Comparison of ENCODE assay signal across 12 cellular contexts in the genomic region with DNA sequence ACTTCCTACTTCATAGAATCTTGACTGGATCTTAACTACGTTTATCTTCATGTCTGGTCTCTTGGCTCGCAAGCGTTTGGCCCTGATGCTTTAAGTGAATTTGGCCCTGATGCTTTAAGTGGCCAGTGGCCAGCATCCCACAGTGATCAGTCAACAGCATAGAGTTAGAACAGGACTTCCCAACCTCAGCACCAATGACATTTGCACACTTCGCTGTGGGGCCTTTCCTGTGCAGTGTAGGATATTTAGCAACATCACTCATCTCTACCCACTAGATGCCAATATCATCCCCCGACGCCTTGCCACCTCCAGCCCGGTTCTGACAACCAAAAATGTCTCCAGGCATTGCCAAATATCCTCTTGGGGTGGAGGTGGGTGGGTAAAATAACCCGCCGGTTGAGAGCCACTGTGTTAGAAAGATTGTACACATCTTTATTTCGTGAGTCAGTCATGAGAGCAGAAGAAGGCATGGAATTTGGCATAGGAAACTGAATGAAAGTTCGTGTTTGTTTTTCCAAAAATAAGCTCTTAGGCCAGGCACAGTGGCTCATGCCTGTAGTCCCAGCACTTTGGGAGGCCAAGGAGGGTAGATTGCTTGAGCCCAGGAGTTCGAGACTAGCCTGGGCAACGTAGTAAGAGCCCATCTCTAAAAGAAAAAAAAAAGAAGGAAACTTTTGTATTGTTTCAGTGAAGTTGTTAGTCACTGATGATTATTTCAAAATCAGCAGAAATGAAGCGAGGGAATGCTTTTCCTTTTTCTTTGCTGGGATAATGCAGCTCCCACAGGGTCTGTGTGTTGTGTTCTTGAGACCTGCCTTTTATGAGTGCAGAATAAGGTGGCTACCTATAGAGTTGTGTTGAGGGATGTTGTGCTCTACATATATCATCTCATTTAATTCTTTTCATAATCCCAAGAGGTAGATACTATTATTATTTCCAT. TPM values are rescaled to one million over a fixed set of nuclear protein-coding genes. Genes with fewer than 3 reads are reported as not detected.
DNase-seq lines count a peak whose midpoint lies in the region; ATAC-seq and TF ChIP-seq lines count a peak whose summit lies in the region.
"Had no signal": no experiment of that assay in that cellular context is flagged by ENCODE, and none has a peak within 500 bp of the region (broad histone marks: within the 10 kb centered on the region; RNA-seq: fewer than 3 reads in every experiment).

No MANE protein-coding gene starts in this region.

- WGBS in mesenchymal stem cell = 93% methylated on average over 13 of the region's 14 CpGs

- CTCF ChIA-PET in AG04450 (lab: Charles Lee) = interaction anchor here (0.7 to 1.3 kb wide), 2 partner anchors 106 to 399 kb away, joined by 3 to 4 read pairs; no protein-coding TSS in a partner anchor

- POLR2A ChIA-PET in AG04450 (lab: Yijun Ruan, JAX) = interaction anchor here (1.0 kb wide), 3 partner anchors 11 to 25 kb away, joined by 3 to 7 read pairs (median 5); no protein-coding TSS in a partner anchor

- H3K14ac ChIP-seq in mesenchymal stem cell (ENCODE audit: low read length in 2 of 2) = no peak overlapping the region

- H3K27ac ChIP-seq in AG04450 (ENCODE audit: low read depth, low read length) (peak overlapping the region; percentile 77), mesenchymal stem cell (ENCODE audit: low read length, poor library complexity, severe bottlenecking) (no peak overlapping the region)
- H3K27ac ChIP-seq: VCaP had no signal

- H4K8ac ChIP-seq in mesenchymal stem cell (ENCODE audit: low read length) = no peak overlapping the region

- H2AFZ ChIP-seq in mesenchymal stem cell (ENCODE audit: low read depth, low read length) = no peak overlapping the region

- H2BK5ac ChIP-seq in mesenchymal stem cell (ENCODE audit: low read depth, low read length, poor library complexity, severe bottlenecking) = no peak overlapping the region

- DNase-seq in AG04450 (ENCODE audit: low read depth, low spot score) (peak; percentile 55), HS-27A (ENCODE audit: low read depth) (peak; percentile 58), astrocyte of the cerebellum (ENCODE audit: low read depth) (peak; percentile 73), mesenchymal stem cell (no peak), cortex of kidney (lab: John Stamatoyannopoulos, UW) (no peak)
- no peak for DNase-seq in stimulated activated CD4-positive, alpha-beta T cell treated with anti-CD3 and anti-CD28 coated beads, Interleukin-4, amount 100 ng/mL, for 4 hours
- DNase-seq: activated T-cell treated with anti-CD3 and anti-CD28 coated beads, Interleukin-2, amount 50 U/mL, for 24 hours; CD4-positive, alpha-beta memory T cell; NCI-H1417 had no signal

- H3K9ac ChIP-seq in mesenchymal stem cell (ENCODE audit: low read length) = peak overlapping the region; percentile 76

- no peak overlapping the region for H3K23ac ChIP-seq in mesenchymal stem cell (ENCODE audit: low read length in 2 of 2)

- H3K18ac ChIP-seq in mesenchymal stem cell (ENCODE audit: low read depth in 1 of 2, low read length in 2 of 2) = no peak overlapping the region

- H3K27me3 ChIP-seq in AG04450 (ENCODE audit: control insufficient read depth, insufficient read depth, low read length) (no peaks in the 10 kb centered on the region), mesenchymal stem cell (ENCODE audit: control insufficient read depth in 1 of 2, insufficient read depth in 1 of 2, low read length in 2 of 2) (no peaks in the 10 kb centered on the region)

- ATAC-seq in GM18870 (IDR thresholded peaks at IDR 0.05; ENCODE audit: unreplicated experiment) (no peak), GM19351 (IDR thresholded peaks at IDR 0.05; ENCODE audit: unreplicated experiment) (no peak)

- H2BK12ac ChIP-seq in mesenchymal stem cell (ENCODE audit: low read length in 2 of 2) = no peak overlapping the region

- no peak overlapping the region for H2BK120ac ChIP-seq in mesenchymal stem cell (ENCODE audit: low read depth, low read length)

- no peaks in the 10 kb centered on the region for H3K79me1 ChIP-seq in mesenchymal stem cell (replicated peaks; ENCODE audit: low read length, poor library complexity, severe bottlenecking)

- no peak overlapping the region for H2BK15ac ChIP-seq in mesenchymal stem cell (ENCODE audit: low read depth, poor library complexity, severe bottlenecking)

- no peaks in the 10 kb centered on the region for H3K36me3 ChIP-seq in mesenchymal stem cell (ENCODE audit: control insufficient read depth in 1 of 2, insufficient read depth in 2 of 2, low read depth in 1 of 2, low read length in 2 of 2)

- no peaks in the 10 kb centered on the region for H3K9me3 ChIP-seq in AG04450 (ENCODE audit: control insufficient read depth, insufficient read depth, low read length)
- H3K9me3 ChIP-seq in mesenchymal stem cell (ENCODE audit: control insufficient read depth, low read length) = no peaks in the 10 kb centered on the region

- no peak overlapping the region for H3K4me2 ChIP-seq in mesenchymal stem cell (ENCODE audit: low read length, poor library complexity, severe bottlenecking)

- no peak overlapping the region for H4K91ac ChIP-seq in mesenchymal stem cell (ENCODE audit: low read length)

- H3K4ac ChIP-seq in mesenchymal stem cell (ENCODE audit: low read depth in 1 of 2, low read length in 2 of 2) = no peak overlapping the region

- TF ChIP-seq CTCF in AG04450 (IDR thresholded peaks at IDR 0.05; ENCODE audit: low read depth, low read length) = no peak
- TF ChIP-seq CTCF in astrocyte of the cerebellum (IDR thresholded peaks at IDR 0.05; ENCODE audit: low read depth, low read length, missing control alignments) = no peak

- H2AK5ac ChIP-seq in mesenchymal stem cell (ENCODE audit: low read length, severe bottlenecking) = no peak overlapping the region

- in situ Hi-C loops in astrocyte of the cerebellum (cut with HindIII; ENCODE audit: low sequenced_read_pairs) = no loop called here

- peaks cover 2% of the 10 kb centered on the region for H3K4me1 ChIP-seq in mesenchymal stem cell (ENCODE audit: control insufficient read depth, insufficient read depth, low read depth, low read length)

- H3K4me3 ChIP-seq in AG04450 (ENCODE audit: low read depth, low read length) = no peak overlapping the region
- no peak overlapping the region for H3K4me3 ChIP-seq in astrocyte of the cerebellum (ENCODE audit: low read depth, low read length)
- peak overlapping the region in 1 of 2 experiments; percentile 35 for H3K4me3 ChIP-seq in mesenchymal stem cell (ENCODE audit: insufficient read depth in 1 of 2, low read depth in 1 of 2, low read length in 2 of 2)

RNA-seq across cellular contexts. Expression of a gene that starts 12.0 kb away (rescaled TPM):
- 0.82 and 1.1 TPM in 2 replicates for polyA plus RNA-seq in AG04450 (2011; rRNA removed)
- polyA minus RNA-seq in AG04450 (2011; rRNA and poly(A)+ RNA removed) = 0.14 and 0.30 TPM in 2 replicates
- polyA plus RNA-seq in mesenchymal stem cell (2013, experiment 1 of 2) = not detected
- polyA plus RNA-seq in mesenchymal stem cell (2013, experiment 2 of 2) = not detected
- polyA plus RNA-seq: CD4-positive, alpha-beta memory T cell had no signal

RNA-seq across cellular contexts. Expression of a gene that starts 20.6 kb away (rescaled TPM):
- not detected in 2 replicates for polyA plus RNA-seq in AG04450 (2011; rRNA removed)
- polyA minus RNA-seq in AG04450 (2011; rRNA and poly(A)+ RNA removed) = not detected in 2 replicates
- not detected for polyA plus RNA-seq in mesenchymal stem cell (2013, experiment 1 of 2)
- not detected for polyA plus RNA-seq in mesenchymal stem cell (2013, experiment 2 of 2)
- polyA plus RNA-seq: CD4-positive, alpha-beta memory T cell had no signal

RNA-seq across cellular contexts. Expression of a gene that starts 42.1 kb away (rescaled TPM):
- 207 and 255 TPM in 2 replicates for polyA plus RNA-seq in AG04450 (2011; rRNA removed)
- polyA minus RNA-seq in AG04450 (2011; rRNA and poly(A)+ RNA removed) = 93.5 and 150 TPM in 2 replicates
- 80.3 TPM for polyA plus RNA-seq in mesenchymal stem cell (2013, experiment 1 of 2)
- 80.6 TPM for polyA plus RNA-seq in mesenchymal stem cell (2013, experiment 2 of 2)

Comparison
In these comparisons a context has a peak if more than half of its experiments do, and no peak if none do; other contexts are left out.
1. DNase-seq: peak in AG04450 (single experiment), HS-27A (single experiment) and astrocyte of the cerebellum (single experiment); none in mesenchymal stem cell (single experiment), cortex of kidney (single experiment) and stimulated activated CD4-positive, alpha-beta T cell treated with anti-CD3 and anti-CD28 coated beads, Interleukin-4, amount 100 ng/mL, for 4 hours (0 of 2).